12 cellular contexts compared by ENCODE assay signal in genomic region chr7:50306491-50307367, GRCh38. TPM values are rescaled to one million over a fixed set of nuclear protein-coding genes. Genes with fewer than 3 reads are reported as not detected.
DNase-seq lines count a peak whose midpoint lies in the region; ATAC-seq, FAIRE-seq and TF ChIP-seq lines count a peak whose summit lies in the region.
"Had no signal": no experiment of that assay in that cellular context is flagged by ENCODE, and none has a peak within 500 bp of the region (broad histone marks: within the 10 kb centered on the region; RNA-seq: fewer than 3 reads in every experiment).

No MANE protein-coding gene starts in this region.

- peak; percentile 21 for FAIRE-seq in GM18507 (lab: Jason Lieb, UNC)

- CTCF ChIA-PET in activated B cell treated with CpG ODN at 0.5 μM for 24 hours (lab: Charles Lee), result interaction anchor here (0.7 to 6.3 kb wide), 18 partner anchors 9 to 111 kb away, joined by 3 to 49 read pairs (median 6); no protein-coding TSS in a partner anchor

- H3K4me2 ChIP-seq in BLaER1, result peak overlapping the region; percentile 88

- DNase-seq in GM18507 (ENCODE audit: extremely low spot score, insufficient read length, low read depth) (no peak), activated B cell treated with CpG ODN at 0.5 μM for 24 hours (no peak), NCI-H1048 (lab: John Stamatoyannopoulos, UW) (no peak), DMS53 (lab: John Stamatoyannopoulos, UW) (no peak)
- DNase-seq: anterior cingulate cortex, NCI-H1092 had no signal

- peak overlapping the region; percentile 100 for H3K4me3 Mint-ChIP-seq in activated B cell treated with CpG ODN at 0.5 μM for 24 hours
- H3K4me3 Mint-ChIP-seq: WTC11 had no signal

- no peaks in the 10 kb centered on the region for H3K27me3 Mint-ChIP-seq in activated B cell treated with CpG ODN at 0.5 μM for 24 hours

- H3K4me3 ChIP-seq in BLaER1 (peak overlapping the region; percentile 91), muscle layer of duodenum (ENCODE audit: low read depth in 1 of 2, low read length in 2 of 2) (peak overlapping the region in 1 of 2 donors; percentile 52)

- peaks cover 14% of the 10 kb centered on the region for H4K20me1 ChIP-seq in BLaER1

- H3K9ac ChIP-seq in BLaER1, result peak overlapping the region; percentile 91

- H3K27ac ChIP-seq in BLaER1 (peak overlapping the region; percentile 92), muscle layer of duodenum (ENCODE audit: low read length) (peak overlapping the region; percentile 71)

- intact Hi-C loops in activated B cell treated with CpG ODN at 0.5 μM for 24 hours (cut with micrococcal nuclease), result loop anchor here (1.0 to 5.0 kb wide), 5 partner anchors 11 to 63 kb away; no protein-coding TSS in a partner anchor

- H3K9me3 Mint-ChIP-seq in activated B cell treated with CpG ODN at 0.5 μM for 24 hours, result no peaks in the 10 kb centered on the region
- H3K9me3 Mint-ChIP-seq: WTC11 had no signal

- H3K4me1 Mint-ChIP-seq in activated B cell treated with CpG ODN at 0.5 μM for 24 hours, result peaks cover 58% of the 10 kb centered on the region

- peaks cover 42% of the 10 kb centered on the region for H3K36me3 Mint-ChIP-seq in activated B cell treated with CpG ODN at 0.5 μM for 24 hours (ENCODE audit: low read depth)
- H3K36me3 Mint-ChIP-seq: WTC11 had no signal

- H3K4me1 ChIP-seq in BLaER1, result peaks cover 46% of the 10 kb centered on the region
- H3K4me1 ChIP-seq in muscle layer of duodenum (ENCODE audit: control insufficient read depth in 1 of 2, insufficient read depth in 2 of 2, low read length in 2 of 2), result peaks cover 0 to 7% of the 10 kb centered on the region in 2 donors

- H3K27me3 ChIP-seq in BLaER1 (no peaks in the 10 kb centered on the region), muscle layer of duodenum (ENCODE audit: low read depth, low read length) (peaks cover 8% of the 10 kb centered on the region)

- TF ChIP-seq CTCF in activated B cell treated with CpG ODN at 0.5 μM for 24 hours (IDR thresholded peaks at IDR 0.05), result no peak

- H3K27ac Mint-ChIP-seq in activated B cell treated with CpG ODN at 0.5 μM for 24 hours, result peak overlapping the region; percentile 96
- H3K27ac Mint-ChIP-seq: WTC11 had no signal

- H3K9me3 ChIP-seq in BLaER1 (no peaks in the 10 kb centered on the region), muscle layer of duodenum (ENCODE audit: control insufficient read depth in 1 of 2, low read length in 2 of 2) (no peaks in the 10 kb centered on the region)

- ATAC-seq in activated B cell treated with CpG ODN at 0.5 μM for 24 hours (ENCODE audit: low read depth), result no peak
- ATAC-seq in GM21447 (IDR thresholded peaks at IDR 0.05; ENCODE audit: unreplicated experiment), result no peak
- no peak for ATAC-seq in GM18520 (IDR thresholded peaks at IDR 0.05; ENCODE audit: unreplicated experiment)
- ATAC-seq: WTC11 had no signal

- H3K36me3 ChIP-seq in BLaER1, result no peaks in the 10 kb centered on the region
- H3K36me3 ChIP-seq in muscle layer of duodenum (ENCODE audit: control insufficient read depth in 1 of 2, insufficient read depth in 2 of 2, low read length in 2 of 2), result no peaks in the 10 kb centered on the region

- POLR2A ChIA-PET in activated B cell treated with CpG ODN at 0.5 μM for 24 hours (lab: Charles Lee), result interaction anchor here (0.7 to 11.8 kb wide), 18 partner anchors 11 to 160 kb away, joined by 3 to 257 read pairs (median 10); no protein-coding TSS in a partner anchor

RNA-seq across cellular contexts. Expression of gene IKZF1, which starts 2.2 kb away (rescaled TPM):
- total RNA-seq in activated B cell treated with CpG ODN at 0.5 μM for 24 hours, result 301 and 325 TPM in 2 replicates
- total RNA-seq: renal cortical epithelial cell had no signal
